Comparison of ENCODE assay signal across 8 cellular contexts in genomic region chr2:88055436-88056128, GRCh38.
DNase-seq lines count a peak whose midpoint lies in the region; FAIRE-seq and TF ChIP-seq lines count a peak whose summit lies in the region.

Gene KRCC1 (minus strand): TSS chr2:88055783. CDS start chr2:88028563, 27,220 bp downstream.

- H3K4me2 ChIP-seq in MM.1S (ENCODE audit: low read depth, low read length): peak within 1 kb of the TSS; percentile 87

- DNase-seq in HCEC 1CT: peak; percentile 91
- DNase-seq in MM.1S: peak; percentile 96
- DNase-seq in SHP77 treated with DMSO at 0.1 percent for 48 hours (lab: John Stamatoyannopoulos, UW): peak; percentile 39
- peak; percentile 98 for DNase-seq in activated effector memory CD4-positive, alpha-beta T cell treated with anti-CD3 and anti-CD28 coated beads, Interleukin-2, amount 50 U/mL, for 16 hours
- peak; percentile 97 for DNase-seq in fibroblast of the conjunctiva (ENCODE audit: low read depth)
- DNase-seq in nephron progenitor cell: peak; percentile 94

- H3K4me1 Mint-ChIP-seq in nephron progenitor cell: peaks cover 40% of the 10 kb centered on the region
- peaks cover 77% of the 10 kb centered on the region for H3K4me1 Mint-ChIP-seq in stimulated activated naive CD8-positive, alpha-beta T cell treated with anti-CD3 and anti-CD28 coated beads, Interleukin-15, Interleukin-2, amounts not matched to agents 100 ng/mL and 50 ng/mL, for 24 hours (ENCODE audit: low read depth)

- H3K4me1 ChIP-seq in MM.1S (ENCODE audit: low read length): peaks cover 11% of the 10 kb centered on the region; the same call in 1 of the 2 replicates

- no peaks in the 10 kb centered on the region for H3K27me3 ChIP-seq in MM.1S (replicated peaks; ENCODE audit: insufficient read depth, low read length)

- H3K4me3 ChIP-seq in MM.1S (ENCODE audit: low read length): peak within 1 kb of the TSS; percentile 82

- H3F3A ChIP-seq in MM.1S (ENCODE audit: insufficient read depth, low read length): no peaks in the 10 kb centered on the region

- peaks cover 12% of the 10 kb centered on the region for H3K27me3 Mint-ChIP-seq in nephron progenitor cell (ENCODE audit: low read depth, poor library complexity)
- H3K27me3 Mint-ChIP-seq in stimulated activated naive CD8-positive, alpha-beta T cell treated with anti-CD3 and anti-CD28 coated beads, Interleukin-15, Interleukin-2, amounts not matched to agents 100 ng/mL and 50 ng/mL, for 24 hours: no peaks in the 10 kb centered on the region

- no peaks in the 10 kb centered on the region for H3K9me2 ChIP-seq in MM.1S (replicated peaks; ENCODE audit: insufficient read depth, low read length)

- peak within 1 kb of the TSS; percentile 94 for H3K9ac ChIP-seq in MM.1S (ENCODE audit: low read length)

- TF ChIP-seq CTCF in MM.1S (IDR thresholded peaks at IDR 0.05; ENCODE audit: low read length) (no peak), nephron progenitor cell (IDR thresholded peaks at IDR 0.05) (no peak)

- no peaks in the 10 kb centered on the region for H3K9me3 ChIP-seq in MM.1S (replicated peaks; ENCODE audit: insufficient read depth, low read length)

- H3K36me3 Mint-ChIP-seq in nephron progenitor cell (ENCODE audit: low read depth): peaks cover 26% of the 10 kb centered on the region
- peaks cover 42% of the 10 kb centered on the region for H3K36me3 Mint-ChIP-seq in stimulated activated naive CD8-positive, alpha-beta T cell treated with anti-CD3 and anti-CD28 coated beads, Interleukin-15, Interleukin-2, amounts not matched to agents 100 ng/mL and 50 ng/mL, for 24 hours (ENCODE audit: low read depth)

- peak within 1 kb of the TSS; percentile 59 for H3K27ac ChIP-seq in MM.1S (ENCODE audit: low read length)

- peak within 1 kb of the TSS; percentile 88 for H3K27ac Mint-ChIP-seq in nephron progenitor cell
- peak within 1 kb of the TSS; percentile 98 for H3K27ac Mint-ChIP-seq in stimulated activated naive CD8-positive, alpha-beta T cell treated with anti-CD3 and anti-CD28 coated beads, Interleukin-15, Interleukin-2, amounts not matched to agents 100 ng/mL and 50 ng/mL, for 24 hours

- no peaks in the 10 kb centered on the region for H3K9me3 Mint-ChIP-seq in nephron progenitor cell
- H3K9me3 Mint-ChIP-seq in stimulated activated naive CD8-positive, alpha-beta T cell treated with anti-CD3 and anti-CD28 coated beads, Interleukin-15, Interleukin-2, amounts not matched to agents 100 ng/mL and 50 ng/mL, for 24 hours: no peaks in the 10 kb centered on the region

- H4K20me1 ChIP-seq in MM.1S (ENCODE audit: insufficient read depth, low read length): no peaks in the 10 kb centered on the region

- no peaks in the 10 kb centered on the region for H3K36me3 ChIP-seq in MM.1S (replicated peaks; ENCODE audit: insufficient read depth, low read length)

- peak; percentile 66 for FAIRE-seq in G401.6 (lab: Jason Lieb, UNC)

- H2AFZ ChIP-seq in MM.1S (ENCODE audit: low read length): peak within 1 kb of the TSS; percentile 87

- peak within 1 kb of the TSS; percentile 97 for H3K4me3 Mint-ChIP-seq in nephron progenitor cell
- H3K4me3 Mint-ChIP-seq in stimulated activated naive CD8-positive, alpha-beta T cell treated with anti-CD3 and anti-CD28 coated beads, Interleukin-15, Interleukin-2, amounts not matched to agents 100 ng/mL and 50 ng/mL, for 24 hours: peak within 1 kb of the TSS; percentile 92

- H3K79me2 ChIP-seq in MM.1S (ENCODE audit: low read length): peaks cover 23% of the 10 kb centered on the region

Comparison
In these comparisons a context has a peak if more than half of its experiments do, and no peak if none do; other contexts are left out.
1. Peak in every context shown above with its lines: DNase-seq, H3K4me3 ChIP-seq and H3K27ac ChIP-seq.
2. DNase-seq: peak in every context shown above with its lines; median percentile 98 in activated effector memory CD4-positive, alpha-beta T cell treated with anti-CD3 and anti-CD28 coated beads, Interleukin-2, amount 50 U/mL, for 16 hours; 97 in fibroblast of the conjunctiva; 96 in MM.1S; 94 in nephron progenitor cell; 91 in HCEC 1CT; 39 in SHP77 treated with DMSO at 0.1 percent for 48 hours.